ENCODE assay signal across 13 cellular contexts in genomic region chr7:146791344-146792300, GRCh38.
"Had no signal": no experiment of that assay in that cellular context is flagged by ENCODE, and none has a peak within 500 bp of the region (broad histone marks: within the 10 kb centered on the region; RNA-seq: fewer than 3 reads in every experiment).

No MANE protein-coding gene starts in this region.

- H3K4me3 ChIP-seq: upper lobe of left lung had no signal

- ATAC-seq: activated CD8-positive, alpha-beta T cell treated with anti-CD3 and anti-CD28 coated beads for 36 hours; natural killer cell treated with Interleukin-12 subunit alpha and Interleukin-12 subunit beta and Interleukin-15 and Interleukin-18, amount 100 ng/mL, for 72 hours; stimulated activated naive CD8-positive, alpha-beta T cell treated with anti-CD3 and anti-CD28 coated beads, Interleukin-15, Interleukin-2, amounts not matched to agents 100 U/mL and 50 U/mL, for 24 hours had no signal

- H3K27ac ChIP-seq: upper lobe of left lung, WERI-Rb-1 had no signal

- H3K4me1 ChIP-seq: upper lobe of left lung had no signal

- H3K36me3 Mint-ChIP-seq: natural killer cell treated with Interleukin-12 subunit alpha and Interleukin-12 subunit beta and Interleukin-15 and Interleukin-18, amount 100 ng/mL, for 72 hours had no signal

- H3K27me3 Mint-ChIP-seq: activated CD8-positive, alpha-beta T cell treated with anti-CD3 and anti-CD28 coated beads for 36 hours; natural killer cell treated with Interleukin-12 subunit alpha and Interleukin-12 subunit beta and Interleukin-15 and Interleukin-18, amount 100 ng/mL, for 72 hours had no signal

- H3K27me3 ChIP-seq: upper lobe of left lung had no signal

- H3K36me3 ChIP-seq: upper lobe of left lung, WERI-Rb-1 had no signal

- DNase-seq: activated CD4-positive, alpha-beta T cell treated with anti-CD3 and anti-CD28 coated beads for 4 hours; activated CD8-positive, alpha-beta memory T cell treated with anti-CD3 and anti-CD28 coated beads, Interleukin-2, amount 50 U/mL, for 4 hours; activated CD8-positive, alpha-beta T cell treated with anti-CD3 and anti-CD28 coated beads for 36 hours; activated naive CD4-positive, alpha-beta T cell; central memory CD4-positive, alpha-beta T cell; erythroblast; occipital lobe; stimulated activated CD4-positive, alpha-beta T cell treated with anti-CD3 and anti-CD28 coated beads, Interleukin-2, amount 100 ng/mL, for 48 hours; stimulated activated naive CD8-positive, alpha-beta T cell treated with anti-CD3 and anti-CD28 coated beads, Interleukin-15, Interleukin-2, amounts not matched to agents 100 U/mL and 50 U/mL, for 24 hours; T-helper 1 cell; upper lobe of left lung; WERI-Rb-1 had no signal

- H3K4me3 Mint-ChIP-seq: activated CD8-positive, alpha-beta T cell treated with anti-CD3 and anti-CD28 coated beads for 36 hours; natural killer cell treated with Interleukin-12 subunit alpha and Interleukin-12 subunit beta and Interleukin-15 and Interleukin-18, amount 100 ng/mL, for 72 hours had no signal

- H3K27ac Mint-ChIP-seq: activated CD8-positive, alpha-beta T cell treated with anti-CD3 and anti-CD28 coated beads for 36 hours; natural killer cell treated with Interleukin-12 subunit alpha and Interleukin-12 subunit beta and Interleukin-15 and Interleukin-18, amount 100 ng/mL, for 72 hours had no signal

- H3K9me3 ChIP-seq: upper lobe of left lung had no signal
